In the genomic region with DNA sequence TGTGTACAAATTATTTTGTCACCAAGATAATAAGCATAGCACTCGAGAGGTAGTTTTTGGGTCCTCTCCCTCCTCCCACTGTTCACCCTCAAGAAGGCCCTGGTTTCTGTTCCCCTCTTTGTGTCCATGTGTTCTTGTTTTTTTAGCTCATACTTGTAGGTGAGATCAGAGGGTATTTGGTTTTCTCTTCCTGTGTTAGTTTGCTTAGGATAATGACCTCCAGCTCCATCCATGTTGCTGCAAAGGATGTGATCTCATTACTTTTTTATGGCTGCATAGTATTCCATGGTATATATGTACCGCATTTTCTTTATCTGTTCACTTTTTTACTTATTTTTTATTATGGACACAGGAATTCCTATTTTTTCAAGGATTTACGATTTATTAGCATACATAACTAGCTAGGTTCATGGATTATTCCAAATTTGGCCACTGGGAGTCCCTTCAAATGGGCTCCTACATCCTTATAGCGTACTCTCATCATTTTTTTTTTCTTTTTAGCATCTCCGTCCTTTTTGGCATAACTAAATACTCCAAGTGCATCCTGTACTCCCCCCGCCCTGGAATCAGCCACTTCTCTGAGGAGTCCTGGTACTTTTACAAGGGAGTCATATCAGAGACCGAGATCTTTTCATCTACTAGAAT, we compare ENCODE assay signal across 13 cellular contexts. TPM values are rescaled to one million over a fixed set of nuclear protein-coding genes. Genes with fewer than 3 reads are reported as not detected.
DNase-seq lines count a peak whose midpoint lies in the region; ATAC-seq and TF ChIP-seq lines count a peak whose summit lies in the region.
"Had no signal": no experiment of that assay in that cellular context is flagged by ENCODE, and none has a peak within 500 bp of the region (broad histone marks: within the 10 kb centered on the region; RNA-seq: fewer than 3 reads in every experiment).

No MANE protein-coding gene starts in this region.

- H3F3A ChIP-seq in smooth muscle cell (ENCODE audit: low read depth): no peaks in the 10 kb centered on the region

- no peak overlapping the region for H3K4me2 ChIP-seq in smooth muscle cell

- H3K9ac ChIP-seq in smooth muscle cell (ENCODE audit: low read depth): no peak overlapping the region

- H3K4me1 ChIP-seq in lower lobe of right lung: no peaks in the 10 kb centered on the region
- H3K4me1 ChIP-seq in smooth muscle cell (ENCODE audit: low read depth): no peaks in the 10 kb centered on the region
- H3K4me1 ChIP-seq: Peyer's patch had no signal

- H3K79me2 ChIP-seq in smooth muscle cell (ENCODE audit: low read depth): peaks cover 20% of the 10 kb centered on the region

- H3K9me3 ChIP-seq in lower lobe of right lung (no peaks in the 10 kb centered on the region), smooth muscle cell (replicated peaks; ENCODE audit: low read depth) (no peaks in the 10 kb centered on the region)
- H3K9me3 ChIP-seq: Peyer's patch had no signal

- H2AFZ ChIP-seq in smooth muscle cell (ENCODE audit: low read depth): no peak overlapping the region

- no peaks in the 10 kb centered on the region for H4K20me1 ChIP-seq in smooth muscle cell (ENCODE audit: low read depth)

- H3K27ac ChIP-seq in C4-2B: no peak overlapping the region
- H3K27ac ChIP-seq in lower lobe of right lung: no peak overlapping the region
- no peak overlapping the region for H3K27ac ChIP-seq in smooth muscle cell (ENCODE audit: low read depth)
- H3K27ac ChIP-seq: Peyer's patch had no signal

- H3K36me3 ChIP-seq in lower lobe of right lung (peaks cover 77% of the 10 kb centered on the region), smooth muscle cell (ENCODE audit: low read depth) (peaks cover 12% of the 10 kb centered on the region)

- H3K4me3 ChIP-seq in HFF-Myc (replicated peaks; ENCODE audit: low read depth, low read length) (no peak overlapping the region), astrocyte of the cerebellum (ENCODE audit: low read depth, low read length) (no peak overlapping the region), lower lobe of right lung (no peak overlapping the region), smooth muscle cell (no peak overlapping the region)
- H3K4me3 ChIP-seq: Peyer's patch had no signal

- DNase-seq in HFF-Myc (ENCODE audit: extremely low read depth, low read depth): no peak
- no peak for DNase-seq in astrocyte of the cerebellum (ENCODE audit: low read depth)
- DNase-seq in lower lobe of right lung: no peak
- no peak for DNase-seq in midbrain (lab: John Stamatoyannopoulos, UW)
- no peak for DNase-seq in activated effector memory CD4-positive, alpha-beta T cell treated with Interleukin-2 at 50 U/mL for 16 hours
- no peak for DNase-seq in smooth muscle cell (lab: John Stamatoyannopoulos, UW; ENCODE audit: unreplicated experiment)
- DNase-seq: amniotic stem cell; effector CD8-positive, alpha-beta T cell; hippocampal formation; NCI-H345; Peyer's patch had no signal

- intact Hi-C loops in lower lobe of right lung (cut with DNase I): no loop called here

- 97% methylated on average over 7 of the region's 7 CpGs for WGBS in smooth muscle cell (ENCODE audit: low lambda C conversion rate)

- in situ Hi-C loops in astrocyte of the cerebellum (cut with HindIII; ENCODE audit: low sequenced_read_pairs): no loop called here

- TF ChIP-seq CTCF in C4-2B (conservative IDR thresholded peaks at IDR 0.05) (peak; percentile 59), HFF-Myc (IDR thresholded peaks at IDR 0.05; ENCODE audit: low read depth, low read length, missing control alignments) (peak; percentile 16), astrocyte of the cerebellum (IDR thresholded peaks at IDR 0.05; ENCODE audit: low read depth, low read length, missing control alignments) (peak; percentile 41), lower lobe of right lung (IDR thresholded peaks at IDR 0.05) (peak; percentile 11), smooth muscle cell (IDR thresholded peaks at IDR 0.05; ENCODE audit: borderline replicate concordance, insufficient read depth, poor library complexity, severe bottlenecking) (no peak)

- ATAC-seq in lower lobe of right lung (no peak), GM18498 (IDR thresholded peaks at IDR 0.05; ENCODE audit: unreplicated experiment) (no peak)

- H3K27me3 ChIP-seq in lower lobe of right lung (ENCODE audit: low read depth): no peaks in the 10 kb centered on the region
- H3K27me3 ChIP-seq in smooth muscle cell (ENCODE audit: low read depth): no peaks in the 10 kb centered on the region
- H3K27me3 ChIP-seq: Peyer's patch had no signal

RNA-seq across cellular contexts. Expression of gene TADA2A, which starts 7.3 kb away (rescaled TPM):
- total RNA-seq in lower lobe of right lung (20.5 TPM), smooth muscle cell (10.8 and 11.8 TPM in 2 replicates)
- polyA plus RNA-seq in smooth muscle cell: 6.0 and 9.7 TPM in 2 replicates

RNA-seq across cellular contexts. Expression of gene ACACA, which starts 7.4 kb away (rescaled TPM):
- 132 TPM for total RNA-seq in lower lobe of right lung
- 33.9 and 38.9 TPM in 2 replicates for total RNA-seq in smooth muscle cell
- 16.4 and 21.4 TPM in 2 replicates for polyA plus RNA-seq in smooth muscle cell

RNA-seq across cellular contexts. Expression of gene C17orf78, which starts 38.2 kb away (rescaled TPM):
- total RNA-seq in lower lobe of right lung (not detected), smooth muscle cell (not detected in 2 replicates)
- polyA plus RNA-seq in smooth muscle cell: not detected in 2 replicates
